18 cellular contexts compared by ENCODE assay signal in the genomic region with DNA sequence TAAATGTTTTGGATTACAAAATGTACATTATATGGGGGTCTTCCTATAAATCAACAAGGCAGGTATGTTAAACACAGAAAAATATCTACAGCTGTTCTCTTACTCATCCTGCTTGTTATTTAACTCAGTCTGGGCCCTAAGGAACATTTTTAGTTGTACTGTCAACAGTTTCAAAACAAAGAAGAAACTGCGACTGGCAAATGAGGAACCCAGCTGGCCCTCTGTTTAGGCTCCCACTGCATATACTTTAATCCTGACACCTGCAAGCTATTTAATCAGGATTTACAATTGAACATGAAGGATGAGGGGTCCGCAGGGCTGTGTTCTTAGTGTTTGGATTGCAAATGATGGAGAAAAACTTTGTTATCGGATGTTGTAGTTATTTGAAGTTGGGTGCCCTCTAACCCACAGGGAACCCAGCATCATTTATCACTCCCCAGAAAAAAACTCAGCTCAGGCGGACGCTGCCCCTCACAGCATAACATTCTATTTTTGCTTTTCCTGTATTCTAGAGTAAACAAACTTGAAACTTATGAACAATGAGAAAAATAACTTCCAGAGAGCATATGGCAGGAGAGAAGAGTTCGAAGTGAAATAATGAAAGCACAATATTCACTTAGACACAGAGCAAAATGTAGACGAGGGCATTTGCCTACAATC.
"Had no signal": no experiment of that assay in that cellular context is flagged by ENCODE, and none has a peak within 500 bp of the region (broad histone marks: within the 10 kb centered on the region; RNA-seq: fewer than 3 reads in every experiment).

No MANE protein-coding gene starts in this region.

- H3K4me3 ChIP-seq: colonic mucosa, prostate gland, right atrium auricular region, SK-N-MC, smooth muscle cell had no signal

- H3K27ac ChIP-seq: brain microvascular endothelial cell, colonic mucosa, prostate gland, SK-N-MC had no signal

- H3K4me1 ChIP-seq: colonic mucosa, prostate gland, right atrium auricular region had no signal

- DNase-seq: activated CD4-positive, alpha-beta memory T cell treated with anti-CD3 and anti-CD28 coated beads, Interleukin-2, amount 10 ng/mL, durations not matched to agents 7 days and 5 days; activated CD4-positive, alpha-beta T cell treated with anti-CD3 and anti-CD28 coated beads for 48 hours; activated CD8-positive, alpha-beta memory T cell treated with anti-CD3 and anti-CD28 coated beads, Interleukin-2, amount 10 ng/mL, durations not matched to agents 7 days and 5 days; activated naive CD4-positive, alpha-beta T cell; activated naive CD8-positive, alpha-beta T cell treated with anti-CD3 and anti-CD28 coated beads, Interleukin-2, amount 10 ng/mL, durations not matched to agents 7 days and 5 days; activated T-cell treated with anti-CD3 and anti-CD28 coated beads, Interleukin-2, amount 50 U/mL, for 1 hour; brain microvascular endothelial cell; colonic mucosa; erythroblast; foreskin melanocyte; immature natural killer cell; stimulated activated CD4-positive, alpha-beta T cell treated with anti-CD3 and anti-CD28 coated beads, Interleukin-4, amount 100 ng/mL, for 1 hour; stimulated activated naive CD8-positive, alpha-beta T cell treated with anti-CD3 and anti-CD28 coated beads, Interleukin-15, amount 100 ng/mL, for 72 hours; trophoblast cell had no signal

- H3K36me3 ChIP-seq: brain microvascular endothelial cell, colonic mucosa, prostate gland, right atrium auricular region had no signal

- H3K4me2 ChIP-seq: smooth muscle cell had no signal

- H3K27me3 ChIP-seq: brain microvascular endothelial cell, colonic mucosa, right atrium auricular region had no signal

- H3K9me3 ChIP-seq: colonic mucosa, prostate gland, right atrium auricular region had no signal
